In the genomic region with DNA sequence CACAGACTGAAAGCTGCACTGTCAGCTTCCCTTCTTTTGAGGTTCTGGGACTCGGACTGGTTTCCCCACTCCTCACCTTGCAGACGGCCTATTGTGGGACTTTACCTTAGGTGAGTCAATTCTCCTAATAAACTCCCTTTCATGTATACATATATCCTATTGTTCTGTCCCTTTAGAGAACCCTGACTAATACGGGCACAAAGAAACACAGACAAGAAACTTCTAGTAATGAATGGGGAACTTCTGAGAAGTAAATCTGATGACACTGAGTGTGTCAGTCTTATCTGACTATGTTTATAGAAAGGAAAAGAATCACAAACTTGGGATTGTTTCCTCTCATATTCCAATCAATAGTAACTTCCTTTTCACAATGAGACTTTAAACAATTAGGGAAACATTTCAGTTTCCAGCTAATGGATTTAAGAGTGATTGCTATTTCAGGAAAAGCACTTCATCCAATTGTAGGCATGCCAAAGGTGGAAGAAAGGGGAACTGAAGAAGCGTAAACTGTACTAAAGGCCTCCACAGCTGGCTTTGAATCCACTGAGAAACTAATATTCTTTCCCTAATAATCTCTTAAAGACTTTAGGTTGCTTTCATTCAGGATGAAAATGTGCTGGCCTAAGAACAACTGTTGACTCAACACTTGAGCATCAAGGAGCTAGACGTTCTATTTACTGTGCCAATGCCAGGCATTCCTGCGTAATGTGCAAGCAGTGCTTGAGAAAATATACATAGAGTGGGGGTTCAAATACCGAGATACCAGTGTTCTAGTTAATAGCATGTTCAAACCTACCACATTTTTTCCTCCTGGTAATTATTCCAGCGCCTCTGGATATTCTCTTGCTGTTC, we compare ENCODE assay signal across 11 cellular contexts.
DNase-seq lines count a peak whose midpoint lies in the region; ATAC-seq and TF ChIP-seq lines count a peak whose summit lies in the region.
"Had no signal": no experiment of that assay in that cellular context is flagged by ENCODE, and none has a peak within 500 bp of the region (broad histone marks: within the 10 kb centered on the region; RNA-seq: fewer than 3 reads in every experiment).

No MANE protein-coding gene starts in this region.

- peaks cover 0 to 3% (median 0%) of the 10 kb centered on the region in 7 donors for H3K9me3 Mint-ChIP-seq in CD14-positive monocyte

- no peaks in the 10 kb centered on the region for H3K27me3 ChIP-seq in skeletal muscle satellite cell (ENCODE audit: control insufficient read depth, insufficient read depth, low read length)

- peak overlapping the region; percentile 80 for H3K9ac ChIP-seq in skeletal muscle satellite cell (ENCODE audit: low read depth, low read length)

- no peaks in the 10 kb centered on the region for H3K36me3 Mint-ChIP-seq in CD14-positive monocyte

- intact Hi-C loops in CD14-positive monocyte (cut with micrococcal nuclease): no loop called here

- no peak overlapping the region for H3K4me3 Mint-ChIP-seq in CD14-positive monocyte

- H3K27ac Mint-ChIP-seq in CD14-positive monocyte: peak overlapping the region in 2 of 7 donors; percentile 63 to 76

- peaks cover 38% of the 10 kb centered on the region for H3K4me1 ChIP-seq in skeletal muscle satellite cell (ENCODE audit: control insufficient read depth, insufficient read depth, low read length)

- TF ChIP-seq CTCF in fibroblast of villous mesenchyme (IDR thresholded peaks at IDR 0.05; ENCODE audit: insufficient read depth, low read depth, low read length) (no peak), CD14-positive monocyte (IDR thresholded peaks at IDR 0.05) (no peak)

- H3K4me3 ChIP-seq in fibroblast of villous mesenchyme (ENCODE audit: low read depth, low read length) (no peak overlapping the region), skeletal muscle satellite cell (ENCODE audit: low read length) (peak overlapping the region; percentile 50)

- no peaks in the 10 kb centered on the region for H3K36me3 ChIP-seq in skeletal muscle satellite cell (ENCODE audit: insufficient read depth, low read length)

- ATAC-seq in GM18868 (IDR thresholded peaks at IDR 0.05; ENCODE audit: unreplicated experiment): peak; percentile 34
- no peak for ATAC-seq in HG03159 (IDR thresholded peaks at IDR 0.05; ENCODE audit: unreplicated experiment)
- ATAC-seq in HG02763 (IDR thresholded peaks at IDR 0.05; ENCODE audit: unreplicated experiment): no peak

- no peaks in the 10 kb centered on the region for H3K27me3 Mint-ChIP-seq in CD14-positive monocyte (ENCODE audit: low read depth in 3 of 3)

- DNase-seq in SW 1271 (lab: John Stamatoyannopoulos, UW) (peak; percentile 74 to 89), fibroblast of villous mesenchyme (ENCODE audit: low read depth) (peak; percentile 85), CD14-positive monocyte (ENCODE audit: low spot score) (no peak)
- no peak for DNase-seq in activated CD4-positive, alpha-beta T cell treated with anti-CD3 and anti-CD28 coated beads for 1 hour
- DNase-seq: activated gamma-delta T cell treated with Interleukin-2 at 50 U/mL for 16 hours, head of caudate nucleus, occipital lobe had no signal

- no peaks in the 10 kb centered on the region for H3K9me3 ChIP-seq in skeletal muscle satellite cell (replicated peaks; ENCODE audit: low read length)

- peaks cover 3% of the 10 kb centered on the region for H3K4me1 Mint-ChIP-seq in CD14-positive monocyte

- peak overlapping the region; percentile 82 for H3K4me2 ChIP-seq in skeletal muscle satellite cell (ENCODE audit: low read length)

Comparison
In these comparisons a context has a peak if more than half of its experiments do, and no peak if none do; other contexts are left out.
1. DNase-seq: peak in SW 1271 (2 of 2) and fibroblast of villous mesenchyme (single experiment); none in activated CD4-positive, alpha-beta T cell treated with anti-CD3 and anti-CD28 coated beads for 1 hour (single experiment) and CD14-positive monocyte (single experiment).